In genomic region chr19:14061081-14061749, GRCh38 we compare ENCODE assay signal across 1 cellular context.
A peak's percentile ranks its signal among the peaks of the same experiment; 100 is the strongest.
TF ChIP-seq lines count a peak whose summit lies in the region.

No MANE protein-coding gene starts in this region.

TF ChIP-seq in HEK293, 187 proteins besides CTCF, POLR2A, EP300 and RAD21 (continued from another document):
- TF ChIP-seq PRDM10 (tag by site-specific recombination; IDR thresholded peaks at IDR 0.05) (0 out of 2 replicates have a peak, but pooled peaks have one; percentile 17), GLIS1 (tag by site-specific recombination; IDR thresholded peaks at IDR 0.05) (peak; percentile 80), ZNF521 (tag by site-specific recombination; IDR thresholded peaks at IDR 0.05) (no peak)
